In the genomic region with DNA sequence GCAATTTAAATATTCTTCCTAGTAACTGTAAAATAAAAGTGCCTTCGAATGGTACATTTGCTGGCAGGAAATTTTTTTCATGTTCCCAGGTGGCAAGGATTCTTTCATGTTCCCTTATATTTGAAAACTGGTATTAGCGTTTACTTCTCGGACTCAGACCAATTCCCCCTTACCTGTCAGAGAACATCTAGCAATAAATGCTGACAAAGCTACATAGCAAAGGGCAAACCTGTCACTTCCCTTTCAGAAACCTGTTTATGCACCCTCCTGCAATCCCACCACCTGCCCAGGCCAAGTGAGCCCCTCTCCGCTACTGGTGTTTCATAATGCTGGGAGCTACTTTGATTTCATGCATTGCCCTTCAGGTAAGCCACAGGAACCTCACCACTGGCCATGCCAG, we compare ENCODE assay signal across 17 cellular contexts.
DNase-seq lines count a peak whose midpoint lies in the region; ATAC-seq and TF ChIP-seq lines count a peak whose summit lies in the region.
"Had no signal": no experiment of that assay in that cellular context is flagged by ENCODE, and none has a peak within 500 bp of the region (broad histone marks: within the 10 kb centered on the region; RNA-seq: fewer than 3 reads in every experiment).

No MANE protein-coding gene starts in this region.

- H3K9me3 Mint-ChIP-seq in progenitor cell of endocrine pancreas (ENCODE audit: low read depth): peaks cover 21% of the 10 kb centered on the region
- H3K9me3 Mint-ChIP-seq: CD4-positive, alpha-beta T cell had no signal

- H3K27ac Mint-ChIP-seq in progenitor cell of endocrine pancreas: peak overlapping the region; percentile 52
- H3K27ac Mint-ChIP-seq: CD14-positive monocyte; CD4-positive, alpha-beta T cell; CD8-positive, alpha-beta memory T cell had no signal

- TF ChIP-seq CTCF in progenitor cell of endocrine pancreas (IDR thresholded peaks at IDR 0.05; ENCODE audit: unreplicated experiment): no peak

- peaks cover 2% of the 10 kb centered on the region for H3K36me3 Mint-ChIP-seq in progenitor cell of endocrine pancreas (ENCODE audit: insufficient read depth)
- H3K36me3 Mint-ChIP-seq: CD14-positive monocyte had no signal

- ATAC-seq in HG03108 (IDR thresholded peaks at IDR 0.05; ENCODE audit: unreplicated experiment): no peak
- no peak for ATAC-seq in HG02571 (IDR thresholded peaks at IDR 0.05; ENCODE audit: unreplicated experiment)

- DNase-seq in NCI-H2171 treated with DMSO at 0.1 percent for 48 hours (lab: John Stamatoyannopoulos, UW): peak; percentile 24
- no peak for DNase-seq in NCI-H2171 (lab: John Stamatoyannopoulos, UW)
- DNase-seq in RPMI8226: peak; percentile 35
- DNase-seq in progenitor cell of endocrine pancreas (ENCODE audit: low spot score, unreplicated experiment): no peak
- DNase-seq: ACHN; AML-193; BE2C; CD4-positive, alpha-beta T cell; CD8-positive, alpha-beta memory T cell; DMS53; DMS79 treated with DMSO at 0.1 percent for 48 hours; GF-D8; GOT3; HCEC 1CT had no signal

- peaks cover 8% of the 10 kb centered on the region for H3K27me3 Mint-ChIP-seq in progenitor cell of endocrine pancreas

- H3K4me1 Mint-ChIP-seq in progenitor cell of endocrine pancreas (ENCODE audit: low read depth): peaks cover 10% of the 10 kb centered on the region
- H3K4me1 Mint-ChIP-seq: CD8-positive, alpha-beta memory T cell had no signal

- H3K4me3 Mint-ChIP-seq in progenitor cell of endocrine pancreas (ENCODE audit: low read depth): no peak overlapping the region
- H3K4me3 Mint-ChIP-seq: CD14-positive monocyte; CD4-positive, alpha-beta T cell; CD8-positive, alpha-beta memory T cell had no signal

Comparison
In these comparisons a context has a peak if more than half of its experiments do, and no peak if none do; other contexts are left out.
1. DNase-seq: peak in NCI-H2171 treated with DMSO at 0.1 percent for 48 hours (single experiment) and RPMI8226 (single experiment); none in NCI-H2171 (single experiment) and progenitor cell of endocrine pancreas (single experiment).